ENCODE assay signal across 1 cellular context in genomic region chr5:171494452-171495121, GRCh38.
TF ChIP-seq lines count a peak whose summit lies in the region.

No MANE protein-coding gene starts in this region.

TF ChIP-seq in GM23338, 12 proteins besides CTCF, POLR2A, EP300 and RAD21 (continued from another document):
- TF ChIP-seq, protein P1, sequence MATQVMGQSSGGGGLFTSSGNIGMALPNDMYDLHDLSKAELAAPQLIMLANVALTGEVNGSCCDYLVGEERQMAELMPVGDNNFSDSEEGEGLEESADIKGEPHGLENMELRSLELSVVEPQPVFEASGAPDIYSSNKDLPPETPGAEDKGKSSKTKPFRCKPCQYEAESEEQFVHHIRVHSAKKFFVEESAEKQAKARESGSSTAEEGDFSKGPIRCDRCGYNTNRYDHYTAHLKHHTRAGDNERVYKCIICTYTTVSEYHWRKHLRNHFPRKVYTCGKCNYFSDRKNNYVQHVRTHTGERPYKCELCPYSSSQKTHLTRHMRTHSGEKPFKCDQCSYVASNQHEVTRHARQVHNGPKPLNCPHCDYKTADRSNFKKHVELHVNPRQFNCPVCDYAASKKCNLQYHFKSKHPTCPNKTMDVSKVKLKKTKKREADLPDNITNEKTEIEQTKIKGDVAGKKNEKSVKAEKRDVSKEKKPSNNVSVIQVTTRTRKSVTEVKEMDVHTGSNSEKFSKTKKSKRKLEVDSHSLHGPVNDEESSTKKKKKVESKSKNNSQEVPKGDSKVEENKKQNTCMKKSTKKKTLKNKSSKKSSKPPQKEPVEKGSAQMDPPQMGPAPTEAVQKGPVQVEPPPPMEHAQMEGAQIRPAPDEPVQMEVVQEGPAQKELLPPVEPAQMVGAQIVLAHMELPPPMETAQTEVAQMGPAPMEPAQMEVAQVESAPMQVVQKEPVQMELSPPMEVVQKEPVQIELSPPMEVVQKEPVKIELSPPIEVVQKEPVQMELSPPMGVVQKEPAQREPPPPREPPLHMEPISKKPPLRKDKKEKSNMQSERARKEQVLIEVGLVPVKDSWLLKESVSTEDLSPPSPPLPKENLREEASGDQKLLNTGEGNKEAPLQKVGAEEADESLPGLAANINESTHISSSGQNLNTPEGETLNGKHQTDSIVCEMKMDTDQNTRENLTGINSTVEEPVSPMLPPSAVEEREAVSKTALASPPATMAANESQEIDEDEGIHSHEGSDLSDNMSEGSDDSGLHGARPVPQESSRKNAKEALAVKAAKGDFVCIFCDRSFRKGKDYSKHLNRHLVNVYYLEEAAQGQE (IDR thresholded peaks at IDR 0.05; ENCODE audit: unreplicated experiment), result no peak
- no peak for TF ChIP-seq POLR2AphosphoS5 (IDR thresholded peaks at IDR 0.05; ENCODE audit: low read depth)
TF ChIP-seq in GM23338: peak in this region for 0.
